Comparison of ENCODE assay signal across 30 cellular contexts in genomic region chr17:60095830-60096229, GRCh38. TPM values are rescaled to one million over a fixed set of nuclear protein-coding genes. Genes with fewer than 3 reads are reported as not detected.
"Had no signal": no experiment of that assay in that cellular context is flagged by ENCODE, and none has a peak within 500 bp of the region (broad histone marks: within the 10 kb centered on the region; RNA-seq: fewer than 3 reads in every experiment).

No MANE protein-coding gene starts in this region.

- DNase-seq: activated CD4-positive, alpha-beta T cell treated with anti-CD3 and anti-CD28 coated beads, Interleukin-2, amount 50 U/mL, for 4 hours; activated effector memory CD4-positive, alpha-beta T cell treated with Interleukin-2 at 50 U/mL for 16 hours; activated naive CD4-positive, alpha-beta T cell treated with Interleukin-2 at 50 U/mL for 16 hours; activated T-cell treated with anti-CD3 and anti-CD28 coated beads for 4 hours; anterior cingulate cortex; body of pancreas; heart right ventricle; kidney glomerular epithelial cell; left lung; midbrain; naive thymus-derived CD8-positive, alpha-beta T cell; occipital lobe; psoas muscle; sigmoid colon; small intestine; stimulated activated CD4-positive, alpha-beta T cell treated with anti-CD3 and anti-CD28 coated beads, Interleukin-4, amount 100 ng/mL, for 24 hours; SW 1271; T1000 had no signal

- H3K27ac Mint-ChIP-seq: activated naive CD8-positive, alpha-beta T cell; naive thymus-derived CD8-positive, alpha-beta T cell; stimulated activated effector memory CD8-positive, alpha-beta T cell treated with anti-CD3 and anti-CD28 coated beads, Interleukin-12 subunit alpha, Interleukin-12 subunit beta, amount 100 ng/mL, for 72 hours; stimulated activated naive CD8-positive, alpha-beta T cell treated with anti-CD3 and anti-CD28 coated beads, Interleukin-15, Interleukin-2, amounts not matched to agents 100 ng/mL and 50 ng/mL, for 24 hours; T-helper 1 cell treated with Interleukin-12 subunit alpha and Interleukin-12 subunit beta and Interleukin-4 antibody, amounts not matched to agents 30 μg/mL and 1 μg/mL, for 36 hours; type B pancreatic cell; WTC11 had no signal

- H3K4me3 ChIP-seq: body of pancreas, cardiac muscle cell, coronary artery, heart right ventricle, left lung, psoas muscle, sigmoid colon, vagina had no signal

- H3K27me3 Mint-ChIP-seq: type B pancreatic cell had no signal

- ATAC-seq: body of pancreas; esophagus mucosa; left lung; naive thymus-derived CD8-positive, alpha-beta T cell; psoas muscle; stimulated activated effector memory CD8-positive, alpha-beta T cell treated with anti-CD3 and anti-CD28 coated beads, Interleukin-12 subunit alpha, Interleukin-12 subunit beta, amount 100 ng/mL, for 72 hours; WTC11 had no signal

- H3K4me3 Mint-ChIP-seq: activated naive CD8-positive, alpha-beta T cell; naive thymus-derived CD8-positive, alpha-beta T cell; neural crest cell; stimulated activated effector memory CD8-positive, alpha-beta T cell treated with anti-CD3 and anti-CD28 coated beads, Interleukin-12 subunit alpha, Interleukin-12 subunit beta, amount 100 ng/mL, for 72 hours; stimulated activated naive CD8-positive, alpha-beta T cell treated with anti-CD3 and anti-CD28 coated beads, Interleukin-15, Interleukin-2, amounts not matched to agents 100 ng/mL and 50 ng/mL, for 24 hours; T-helper 1 cell treated with Interleukin-12 subunit alpha and Interleukin-12 subunit beta and Interleukin-4 antibody, amounts not matched to agents 30 μg/mL and 1 μg/mL, for 36 hours; type B pancreatic cell; WTC11 had no signal

- H3K27me3 ChIP-seq: body of pancreas, cardiac muscle cell, heart right ventricle, left lung, sigmoid colon, vagina had no signal

- H2AFZ ChIP-seq: parathyroid adenoma had no signal

- H3K79me2 ChIP-seq: parathyroid adenoma had no signal

- H3K4me1 ChIP-seq: body of pancreas, parathyroid adenoma, psoas muscle, sigmoid colon, vagina had no signal

- H3K4me1 Mint-ChIP-seq: neural crest cell; stimulated activated effector memory CD8-positive, alpha-beta T cell treated with anti-CD3 and anti-CD28 coated beads, Interleukin-12 subunit alpha, Interleukin-12 subunit beta, amount 100 ng/mL, for 72 hours had no signal

- H3K36me3 ChIP-seq: cardiac muscle cell, heart right ventricle, left lung, sigmoid colon, vagina had no signal

- H3K27ac ChIP-seq: body of pancreas, cardiac muscle cell, coronary artery, left lung, parathyroid adenoma, psoas muscle, sigmoid colon, vagina had no signal

- H3K9me3 ChIP-seq: body of pancreas, psoas muscle, sigmoid colon, vagina had no signal

- H3K9ac ChIP-seq: parathyroid adenoma had no signal

- H3K36me3 Mint-ChIP-seq: activated naive CD8-positive, alpha-beta T cell; stimulated activated effector memory CD8-positive, alpha-beta T cell treated with anti-CD3 and anti-CD28 coated beads, Interleukin-12 subunit alpha, Interleukin-12 subunit beta, amount 100 ng/mL, for 72 hours; type B pancreatic cell had no signal

RNA-seq across cellular contexts. Expression of gene CA4, which starts 53.9 kb away (rescaled TPM):
- total RNA-seq: naive thymus-derived CD8-positive, alpha-beta T cell; vagina had no signal
- polyA plus RNA-seq: naive thymus-derived CD8-positive, alpha-beta T cell had no signal
